1 cellular context compared by ENCODE assay signal in the genomic region with DNA sequence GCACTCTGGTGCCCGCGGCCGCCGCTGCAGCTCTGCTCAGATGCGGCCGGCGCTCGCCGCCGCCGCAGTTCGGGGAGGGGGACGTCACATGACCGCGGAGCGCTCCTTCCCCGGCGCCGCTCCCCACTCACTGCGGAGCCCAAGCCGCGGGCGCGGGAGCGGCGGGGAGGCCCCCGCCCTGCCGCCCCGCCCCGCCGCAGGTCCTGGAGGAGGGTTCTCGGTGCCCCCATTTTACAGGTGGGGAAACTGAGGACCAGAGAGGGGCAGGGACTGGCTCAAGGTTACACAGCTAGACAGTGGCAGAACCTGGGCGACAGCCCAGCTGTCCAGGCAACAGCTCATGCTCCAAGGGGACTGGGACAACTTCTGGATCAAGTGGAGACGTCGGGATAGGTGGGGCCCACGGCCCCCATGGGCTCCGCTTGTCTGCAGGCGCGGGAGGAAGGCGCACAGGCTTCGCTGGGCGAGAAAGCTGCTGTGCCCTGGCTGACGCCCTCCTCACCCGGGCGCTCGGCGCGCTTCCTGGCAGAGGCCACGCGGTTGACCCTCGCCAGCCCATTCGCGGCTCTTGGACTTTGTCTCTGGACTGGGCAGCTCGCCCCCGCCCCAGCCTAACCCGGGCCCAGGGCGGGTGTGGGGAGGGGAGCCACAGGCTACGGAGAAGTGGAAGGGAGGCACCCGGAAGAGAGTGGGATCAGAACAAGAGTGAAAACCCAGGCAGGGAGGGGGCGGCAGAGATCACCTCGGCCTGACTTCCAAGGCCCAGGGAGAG.
A peak's percentile ranks its signal among the peaks of the same experiment; 100 is the strongest.
TF ChIP-seq lines count a peak whose summit lies in the region.

A gene (minus strand): TSS at position 71 of the 772 bp plus-strand sequence. CDS start 49,325 bp downstream, outside the sequence.

TF ChIP-seq in K562, 482 proteins besides CTCF, POLR2A, EP300 and RAD21 (continued from another document and continues in another):
- TF ChIP-seq CREB1 (IDR thresholded peaks at IDR 0.05) (no peak; the same call in 1 of the 2 replicates), CREB1 (CRISPR knock-in tag; IDR thresholded peaks at IDR 0.05) (peak; percentile 50), COPS2 (conservative IDR thresholded peaks at IDR 0.05) (no peak), HNRNPL (IDR thresholded peaks at IDR 0.05; ENCODE audit: low read depth, low read length) (peak; percentile 97), ZC3H8 (IDR thresholded peaks at IDR 0.05) (no peak), ZNF12 (CRISPR knock-in tag; IDR thresholded peaks at IDR 0.05) (peak; percentile 24; the same call in 1 of the 2 replicates), ZFPM2 (CRISPR knock-in tag; IDR thresholded peaks at IDR 0.05) (no peak), SMARCC2 (IDR thresholded peaks at IDR 0.05; ENCODE audit: low read depth) (no peak), FOXM1 (IDR thresholded peaks at IDR 0.05; ENCODE audit: low read depth) (no peak), FOXM1 (CRISPR knock-in tag; IDR thresholded peaks at IDR 0.05; ENCODE audit: low read depth) (peak; percentile 66; the same call in 1 of the 2 replicates), ZKSCAN3 (CRISPR knock-in tag; IDR thresholded peaks at IDR 0.05) (no peak), CHD1 (IDR thresholded peaks at IDR 0.05; ENCODE audit: low read length) (peak; percentile 98), GTF2A2 (tag; IDR thresholded peaks at IDR 0.05) (peak; percentile 40; the same call in 1 of the 2 replicates), RBM39 (optimal IDR thresholded peaks at IDR 0.05; ENCODE audit: low read depth, low read length) (no peak), YBX1 (IDR thresholded peaks at IDR 0.05) (no peak), FOXJ3 (CRISPR knock-in tag; IDR thresholded peaks at IDR 0.05) (no peak), RB1 (IDR thresholded peaks at IDR 0.05; ENCODE audit: low read depth) (peak; percentile 91), SMC3 (conservative IDR thresholded peaks at IDR 0.05; ENCODE audit: insufficient read depth, low read depth, low read length) (0 out of 2 replicates have a peak, but pooled peaks have one; percentile 5), ZNF436 (CRISPR knock-in tag; IDR thresholded peaks at IDR 0.05) (no peak), HDAC6 (IDR thresholded peaks at IDR 0.05; ENCODE audit: low read depth, low read length) (no peak)
- TF ChIP-seq, protein P1, sequence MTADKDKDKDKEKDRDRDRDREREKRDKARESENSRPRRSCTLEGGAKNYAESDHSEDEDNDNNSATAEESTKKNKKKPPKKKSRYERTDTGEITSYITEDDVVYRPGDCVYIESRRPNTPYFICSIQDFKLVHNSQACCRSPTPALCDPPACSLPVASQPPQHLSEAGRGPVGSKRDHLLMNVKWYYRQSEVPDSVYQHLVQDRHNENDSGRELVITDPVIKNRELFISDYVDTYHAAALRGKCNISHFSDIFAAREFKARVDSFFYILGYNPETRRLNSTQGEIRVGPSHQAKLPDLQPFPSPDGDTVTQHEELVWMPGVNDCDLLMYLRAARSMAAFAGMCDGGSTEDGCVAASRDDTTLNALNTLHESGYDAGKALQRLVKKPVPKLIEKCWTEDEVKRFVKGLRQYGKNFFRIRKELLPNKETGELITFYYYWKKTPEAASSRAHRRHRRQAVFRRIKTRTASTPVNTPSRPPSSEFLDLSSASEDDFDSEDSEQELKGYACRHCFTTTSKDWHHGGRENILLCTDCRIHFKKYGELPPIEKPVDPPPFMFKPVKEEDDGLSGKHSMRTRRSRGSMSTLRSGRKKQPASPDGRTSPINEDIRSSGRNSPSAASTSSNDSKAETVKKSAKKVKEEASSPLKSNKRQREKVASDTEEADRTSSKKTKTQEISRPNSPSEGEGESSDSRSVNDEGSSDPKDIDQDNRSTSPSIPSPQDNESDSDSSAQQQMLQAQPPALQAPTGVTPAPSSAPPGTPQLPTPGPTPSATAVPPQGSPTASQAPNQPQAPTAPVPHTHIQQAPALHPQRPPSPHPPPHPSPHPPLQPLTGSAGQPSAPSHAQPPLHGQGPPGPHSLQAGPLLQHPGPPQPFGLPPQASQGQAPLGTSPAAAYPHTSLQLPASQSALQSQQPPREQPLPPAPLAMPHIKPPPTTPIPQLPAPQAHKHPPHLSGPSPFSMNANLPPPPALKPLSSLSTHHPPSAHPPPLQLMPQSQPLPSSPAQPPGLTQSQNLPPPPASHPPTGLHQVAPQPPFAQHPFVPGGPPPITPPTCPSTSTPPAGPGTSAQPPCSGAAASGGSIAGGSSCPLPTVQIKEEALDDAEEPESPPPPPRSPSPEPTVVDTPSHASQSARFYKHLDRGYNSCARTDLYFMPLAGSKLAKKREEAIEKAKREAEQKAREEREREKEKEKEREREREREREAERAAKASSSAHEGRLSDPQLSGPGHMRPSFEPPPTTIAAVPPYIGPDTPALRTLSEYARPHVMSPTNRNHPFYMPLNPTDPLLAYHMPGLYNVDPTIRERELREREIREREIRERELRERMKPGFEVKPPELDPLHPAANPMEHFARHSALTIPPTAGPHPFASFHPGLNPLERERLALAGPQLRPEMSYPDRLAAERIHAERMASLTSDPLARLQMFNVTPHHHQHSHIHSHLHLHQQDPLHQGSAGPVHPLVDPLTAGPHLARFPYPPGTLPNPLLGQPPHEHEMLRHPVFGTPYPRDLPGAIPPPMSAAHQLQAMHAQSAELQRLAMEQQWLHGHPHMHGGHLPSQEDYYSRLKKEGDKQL (CRISPR knock-in tag; IDR thresholded peaks at IDR 0.05; ENCODE audit: borderline replicate concordance), result no peak; the same call in 1 of the 2 replicates
- TF ChIP-seq, protein P2, sequence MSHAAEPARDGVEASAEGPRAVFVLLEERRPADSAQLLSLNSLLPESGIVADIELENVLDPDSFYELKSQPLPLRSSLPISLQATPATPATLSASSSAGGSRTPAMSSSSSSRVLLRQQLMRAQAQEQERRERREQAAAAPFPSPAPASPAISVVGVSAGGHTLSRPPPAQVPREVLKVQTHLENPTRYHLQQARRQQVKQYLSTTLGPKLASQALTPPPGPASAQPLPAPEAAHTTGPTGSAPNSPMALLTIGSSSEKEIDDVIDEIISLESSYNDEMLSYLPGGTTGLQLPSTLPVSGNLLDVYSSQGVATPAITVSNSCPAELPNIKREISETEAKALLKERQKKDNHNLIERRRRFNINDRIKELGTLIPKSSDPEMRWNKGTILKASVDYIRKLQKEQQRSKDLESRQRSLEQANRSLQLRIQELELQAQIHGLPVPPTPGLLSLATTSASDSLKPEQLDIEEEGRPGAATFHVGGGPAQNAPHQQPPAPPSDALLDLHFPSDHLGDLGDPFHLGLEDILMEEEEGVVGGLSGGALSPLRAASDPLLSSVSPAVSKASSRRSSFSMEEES (CRISPR knock-in tag; IDR thresholded peaks at IDR 0.05), result peak; percentile 97
- TF ChIP-seq, protein P3, sequence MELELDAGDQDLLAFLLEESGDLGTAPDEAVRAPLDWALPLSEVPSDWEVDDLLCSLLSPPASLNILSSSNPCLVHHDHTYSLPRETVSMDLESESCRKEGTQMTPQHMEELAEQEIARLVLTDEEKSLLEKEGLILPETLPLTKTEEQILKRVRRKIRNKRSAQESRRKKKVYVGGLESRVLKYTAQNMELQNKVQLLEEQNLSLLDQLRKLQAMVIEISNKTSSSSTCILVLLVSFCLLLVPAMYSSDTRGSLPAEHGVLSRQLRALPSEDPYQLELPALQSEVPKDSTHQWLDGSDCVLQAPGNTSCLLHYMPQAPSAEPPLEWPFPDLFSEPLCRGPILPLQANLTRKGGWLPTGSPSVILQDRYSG (tag; conservative IDR thresholded peaks at IDR 0.05; ENCODE audit: low read depth), result 0 out of 2 replicates have a peak, but pooled peaks have one; percentile 27
- TF ChIP-seq, protein P4, sequence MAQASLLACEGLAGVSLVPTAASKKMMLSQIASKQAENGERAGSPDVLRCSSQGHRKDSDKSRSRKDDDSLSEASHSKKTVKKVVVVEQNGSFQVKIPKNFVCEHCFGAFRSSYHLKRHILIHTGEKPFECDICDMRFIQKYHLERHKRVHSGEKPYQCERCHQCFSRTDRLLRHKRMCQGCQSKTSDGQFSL (CRISPR knock-in tag; IDR thresholded peaks at IDR 0.05), result no peak
- TF ChIP-seq, protein P4 (tag; IDR thresholded peaks at IDR 0.05), result 0 out of 4 replicates have a peak, but pooled peaks of 1 of the 2 experiments have one; percentile 15
- TF ChIP-seq, protein P5, sequence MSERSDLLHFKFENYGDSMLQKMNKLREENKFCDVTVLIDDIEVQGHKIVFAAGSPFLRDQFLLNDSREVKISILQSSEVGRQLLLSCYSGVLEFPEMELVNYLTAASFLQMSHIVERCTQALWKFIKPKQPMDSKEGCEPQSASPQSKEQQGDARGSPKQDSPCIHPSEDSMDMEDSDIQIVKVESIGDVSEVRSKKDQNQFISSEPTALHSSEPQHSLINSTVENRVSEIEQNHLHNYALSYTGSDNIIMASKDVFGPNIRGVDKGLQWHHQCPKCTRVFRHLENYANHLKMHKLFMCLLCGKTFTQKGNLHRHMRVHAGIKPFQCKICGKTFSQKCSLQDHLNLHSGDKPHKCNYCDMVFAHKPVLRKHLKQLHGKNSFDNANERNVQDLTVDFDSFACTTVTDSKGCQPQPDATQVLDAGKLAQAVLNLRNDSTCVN (CRISPR knock-in tag; IDR thresholded peaks at IDR 0.05), result 0 out of 2 replicates have a peak, but pooled peaks have one; percentile 64
- TF ChIP-seq, protein P6, sequence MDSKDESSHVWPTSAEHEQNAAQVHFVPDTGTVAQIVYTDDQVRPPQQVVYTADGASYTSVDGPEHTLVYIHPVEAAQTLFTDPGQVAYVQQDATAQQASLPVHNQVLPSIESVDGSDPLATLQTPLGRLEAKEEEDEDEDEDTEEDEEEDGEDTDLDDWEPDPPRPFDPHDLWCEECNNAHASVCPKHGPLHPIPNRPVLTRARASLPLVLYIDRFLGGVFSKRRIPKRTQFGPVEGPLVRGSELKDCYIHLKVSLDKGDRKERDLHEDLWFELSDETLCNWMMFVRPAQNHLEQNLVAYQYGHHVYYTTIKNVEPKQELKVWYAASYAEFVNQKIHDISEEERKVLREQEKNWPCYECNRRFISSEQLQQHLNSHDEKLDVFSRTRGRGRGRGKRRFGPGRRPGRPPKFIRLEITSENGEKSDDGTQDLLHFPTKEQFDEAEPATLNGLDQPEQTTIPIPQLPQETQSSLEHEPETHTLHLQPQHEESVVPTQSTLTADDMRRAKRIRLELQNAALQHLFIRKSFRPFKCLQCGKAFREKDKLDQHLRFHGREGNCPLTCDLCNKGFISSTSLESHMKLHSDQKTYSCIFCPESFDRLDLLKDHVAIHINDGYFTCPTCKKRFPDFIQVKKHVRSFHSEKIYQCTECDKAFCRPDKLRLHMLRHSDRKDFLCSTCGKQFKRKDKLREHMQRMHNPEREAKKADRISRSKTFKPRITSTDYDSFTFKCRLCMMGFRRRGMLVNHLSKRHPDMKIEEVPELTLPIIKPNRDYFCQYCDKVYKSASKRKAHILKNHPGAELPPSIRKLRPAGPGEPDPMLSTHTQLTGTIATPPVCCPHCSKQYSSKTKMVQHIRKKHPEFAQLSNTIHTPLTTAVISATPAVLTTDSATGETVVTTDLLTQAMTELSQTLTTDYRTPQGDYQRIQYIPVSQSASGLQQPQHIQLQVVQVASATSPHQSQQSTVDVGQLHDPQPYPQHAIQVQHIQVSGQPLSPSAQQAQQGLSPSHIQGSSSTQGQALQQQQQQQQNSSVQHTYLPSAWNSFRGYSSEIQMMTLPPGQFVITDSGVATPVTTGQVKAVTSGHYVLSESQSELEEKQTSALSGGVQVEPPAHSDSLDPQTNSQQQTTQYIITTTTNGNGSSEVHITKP (IDR thresholded peaks at IDR 0.05; ENCODE audit: partially characterized antibody), result peak; percentile 13
- TF ChIP-seq, protein P7, sequence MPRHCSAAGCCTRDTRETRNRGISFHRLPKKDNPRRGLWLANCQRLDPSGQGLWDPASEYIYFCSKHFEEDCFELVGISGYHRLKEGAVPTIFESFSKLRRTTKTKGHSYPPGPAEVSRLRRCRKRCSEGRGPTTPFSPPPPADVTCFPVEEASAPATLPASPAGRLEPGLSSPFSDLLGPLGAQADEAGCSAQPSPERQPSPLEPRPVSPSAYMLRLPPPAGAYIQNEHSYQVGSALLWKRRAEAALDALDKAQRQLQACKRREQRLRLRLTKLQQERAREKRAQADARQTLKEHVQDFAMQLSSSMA (CRISPR knock-in tag; IDR thresholded peaks at IDR 0.05), result no peak
- TF ChIP-seq, protein P8, sequence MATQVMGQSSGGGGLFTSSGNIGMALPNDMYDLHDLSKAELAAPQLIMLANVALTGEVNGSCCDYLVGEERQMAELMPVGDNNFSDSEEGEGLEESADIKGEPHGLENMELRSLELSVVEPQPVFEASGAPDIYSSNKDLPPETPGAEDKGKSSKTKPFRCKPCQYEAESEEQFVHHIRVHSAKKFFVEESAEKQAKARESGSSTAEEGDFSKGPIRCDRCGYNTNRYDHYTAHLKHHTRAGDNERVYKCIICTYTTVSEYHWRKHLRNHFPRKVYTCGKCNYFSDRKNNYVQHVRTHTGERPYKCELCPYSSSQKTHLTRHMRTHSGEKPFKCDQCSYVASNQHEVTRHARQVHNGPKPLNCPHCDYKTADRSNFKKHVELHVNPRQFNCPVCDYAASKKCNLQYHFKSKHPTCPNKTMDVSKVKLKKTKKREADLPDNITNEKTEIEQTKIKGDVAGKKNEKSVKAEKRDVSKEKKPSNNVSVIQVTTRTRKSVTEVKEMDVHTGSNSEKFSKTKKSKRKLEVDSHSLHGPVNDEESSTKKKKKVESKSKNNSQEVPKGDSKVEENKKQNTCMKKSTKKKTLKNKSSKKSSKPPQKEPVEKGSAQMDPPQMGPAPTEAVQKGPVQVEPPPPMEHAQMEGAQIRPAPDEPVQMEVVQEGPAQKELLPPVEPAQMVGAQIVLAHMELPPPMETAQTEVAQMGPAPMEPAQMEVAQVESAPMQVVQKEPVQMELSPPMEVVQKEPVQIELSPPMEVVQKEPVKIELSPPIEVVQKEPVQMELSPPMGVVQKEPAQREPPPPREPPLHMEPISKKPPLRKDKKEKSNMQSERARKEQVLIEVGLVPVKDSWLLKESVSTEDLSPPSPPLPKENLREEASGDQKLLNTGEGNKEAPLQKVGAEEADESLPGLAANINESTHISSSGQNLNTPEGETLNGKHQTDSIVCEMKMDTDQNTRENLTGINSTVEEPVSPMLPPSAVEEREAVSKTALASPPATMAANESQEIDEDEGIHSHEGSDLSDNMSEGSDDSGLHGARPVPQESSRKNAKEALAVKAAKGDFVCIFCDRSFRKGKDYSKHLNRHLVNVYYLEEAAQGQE (CRISPR knock-in tag; IDR thresholded peaks at IDR 0.05; ENCODE audit: low read depth), result no peak
- TF ChIP-seq, protein P9, sequence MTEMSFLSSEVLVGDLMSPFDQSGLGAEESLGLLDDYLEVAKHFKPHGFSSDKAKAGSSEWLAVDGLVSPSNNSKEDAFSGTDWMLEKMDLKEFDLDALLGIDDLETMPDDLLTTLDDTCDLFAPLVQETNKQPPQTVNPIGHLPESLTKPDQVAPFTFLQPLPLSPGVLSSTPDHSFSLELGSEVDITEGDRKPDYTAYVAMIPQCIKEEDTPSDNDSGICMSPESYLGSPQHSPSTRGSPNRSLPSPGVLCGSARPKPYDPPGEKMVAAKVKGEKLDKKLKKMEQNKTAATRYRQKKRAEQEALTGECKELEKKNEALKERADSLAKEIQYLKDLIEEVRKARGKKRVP (CRISPR knock-in tag; IDR thresholded peaks at IDR 0.05), result no peak
